Comparison of ENCODE assay signal across 21 cellular contexts in genomic region chr4:41575207-41575606, GRCh38. TPM values are rescaled to one million over a fixed set of nuclear protein-coding genes. Genes with fewer than 3 reads are reported as not detected.
A peak's percentile ranks its signal among the peaks of the same experiment; 100 is the strongest.
DNase-seq lines count a peak whose midpoint lies in the region; ATAC-seq and TF ChIP-seq lines count a peak whose summit lies in the region.
"Had no signal": no experiment of that assay in that cellular context is flagged by ENCODE, and none has a peak within 500 bp of the region (broad histone marks: within the 10 kb centered on the region; RNA-seq: fewer than 3 reads in every experiment).

No MANE protein-coding gene starts in this region.

- peak overlapping the region; percentile 67 for H3K4me2 ChIP-seq in PC-9
- H3K4me2 ChIP-seq: KMS-11 had no signal

- POLR2A ChIA-PET in PC-9 (lab: Charles Lee; ENCODE audit: unreplicated experiment): no interaction called here

- H3K4me3 ChIP-seq in PC-9 (peak overlapping the region; percentile 12; the same call in 1 of the 2 replicates), sigmoid colon (no peak overlapping the region)
- H3K4me3 ChIP-seq: stomach had no signal

- H4K20me1 ChIP-seq in PC-9 (ENCODE audit: insufficient read depth): no peaks in the 10 kb centered on the region

- WGBS in sigmoid colon, 2 donors: 85 to 93% methylated on average over 4 of the region's 4 CpGs

- H3F3A ChIP-seq in PC-9 (ENCODE audit: insufficient read depth, low read depth): peaks cover 20% of the 10 kb centered on the region

- TF ChIP-seq EP300 in sigmoid colon (IDR thresholded peaks at IDR 0.05): peak in 3 of 4 donors; percentile 13 to 43 (median 15)

- H3K27me3 ChIP-seq in PC-9 (ENCODE audit: insufficient read depth, low read depth) (no peaks in the 10 kb centered on the region), sigmoid colon (no peaks in the 10 kb centered on the region)
- H3K27me3 ChIP-seq: stomach had no signal

- no peak for ATAC-seq in HG02852 (IDR thresholded peaks at IDR 0.05; ENCODE audit: unreplicated experiment)
- no peak for ATAC-seq in GM19351 (IDR thresholded peaks at IDR 0.05; ENCODE audit: unreplicated experiment)
- ATAC-seq: activated T-cell treated with anti-CD3 and anti-CD28 coated beads, Interleukin-2, amount 50 U/mL, for 4 hours had no signal

- intact Hi-C loops in PC-9 (cut with micrococcal nuclease; ENCODE audit: unreplicated experiment) (no loop called here), sigmoid colon (cut with DNase I) (no loop called here)

- H2AFZ ChIP-seq in PC-9: no peak overlapping the region

- DNase-seq in EH (ENCODE audit: low read depth): peak; percentile 30
- peak in 1 of 2 experiments; percentile 96 for DNase-seq in PC-9
- DNase-seq in fibroblast of the conjunctiva (ENCODE audit: low read depth): peak; percentile 33
- no peak for DNase-seq in sigmoid colon
- DNase-seq in NCI-H524 (lab: John Stamatoyannopoulos, UW): no peak
- DNase-seq in GM20000 (ENCODE audit: low spot score): no peak
- DNase-seq: activated CD4-positive, CD25-positive, alpha-beta regulatory T cell treated with anti-CD3 and anti-CD28 coated beads, Interleukin-2, amount 50 U/mL, for 72 hours; activated naive CD4-positive, alpha-beta T cell treated with Interleukin-2 at 50 U/mL for 16 hours; activated T-cell treated with anti-CD3 and anti-CD28 coated beads, Interleukin-2, amount 50 U/mL, for 4 hours; amygdala; CD4-positive, CD25-positive, alpha-beta regulatory T cell; hippocampal formation; islet precursor cell; NCI-H187; NCI-H2227 treated with DMSO at 0.1 percent for 48 hours; SIG-M5; stomach had no signal

- no TSS peak for BruUV-seq in PC-9 (replicated peaks; lab: Mats Ljungman, UMichigan)

- TF ChIP-seq CTCF in PC-9 (conservative IDR thresholded peaks at IDR 0.05): no peak
- no peak for TF ChIP-seq CTCF in sigmoid colon (IDR thresholded peaks at IDR 0.05)
- no peak for TF ChIP-seq CTCF in GM20000 (IDR thresholded peaks at IDR 0.05; ENCODE audit: extremely low read depth, missing control alignments)

- H3K9me3 ChIP-seq in PC-9 (ENCODE audit: insufficient read depth, low read depth) (no peaks in the 10 kb centered on the region), sigmoid colon (no peaks in the 10 kb centered on the region)
- H3K9me3 ChIP-seq: neutrophil, stomach had no signal

- CTCF ChIA-PET in PC-9 (lab: Charles Lee): interaction anchor here (0.9 kb wide), 1 partner anchor 41 kb away, joined by 9 read pairs; no protein-coding TSS in a partner anchor

- H3K9me2 ChIP-seq in PC-9 (ENCODE audit: insufficient read depth): no peaks in the 10 kb centered on the region

- H3K27ac ChIP-seq in PC-9 (peak overlapping the region; percentile 94), sigmoid colon (peak overlapping the region; percentile 14 to 71 (median 64))
- H3K27ac ChIP-seq: KMS-11, neutrophil, stomach had no signal

- no peak for TF ChIP-seq POLR2A in sigmoid colon (IDR thresholded peaks at IDR 0.05)

- H3K4me1 ChIP-seq in PC-9 (replicated peaks; ENCODE audit: insufficient read depth) (peaks cover 44% of the 10 kb centered on the region), sigmoid colon (peaks cover 0 to 55% (median 32%) of the 10 kb centered on the region in 4 donors)

- peaks cover 4% of the 10 kb centered on the region; the same call in 1 of the 2 replicates for H3K36me3 ChIP-seq in PC-9 (ENCODE audit: low read depth)
- H3K36me3 ChIP-seq in sigmoid colon: no peaks in the 10 kb centered on the region
- H3K36me3 ChIP-seq: neutrophil, stomach had no signal

- peaks cover 27% of the 10 kb centered on the region for H3K79me2 ChIP-seq in PC-9 (ENCODE audit: low read depth)

RNA-seq across cellular contexts. Expression of gene LIMCH1, which starts 37.2 kb away (rescaled TPM):
- total RNA-seq in PC-9 (2021): 252 and 339 TPM in 2 replicates
- total RNA-seq in sigmoid colon: 10 to 100 TPM in 3 of 4 donors, 1 to 10 TPM in 1; 6.7 to 26.0 (median 14.2) TPM
- 1 to 10 TPM in 2 of 3 donors, under 1 TPM in 1; 0.46 to 3.9 (median 3.0) TPM for polyA plus RNA-seq in sigmoid colon
- polyA plus RNA-seq: CD4-positive, CD25-positive, alpha-beta regulatory T cell had no signal

Comparison
In these comparisons a context has a peak if more than half of its experiments do, and no peak if none do; other contexts are left out.
1. DNase-seq: peak in EH (single experiment) and fibroblast of the conjunctiva (single experiment); none in sigmoid colon (single experiment), NCI-H524 (0 of 2) and GM20000 (single experiment).